1 cellular context compared by ENCODE assay signal in the genomic region with DNA sequence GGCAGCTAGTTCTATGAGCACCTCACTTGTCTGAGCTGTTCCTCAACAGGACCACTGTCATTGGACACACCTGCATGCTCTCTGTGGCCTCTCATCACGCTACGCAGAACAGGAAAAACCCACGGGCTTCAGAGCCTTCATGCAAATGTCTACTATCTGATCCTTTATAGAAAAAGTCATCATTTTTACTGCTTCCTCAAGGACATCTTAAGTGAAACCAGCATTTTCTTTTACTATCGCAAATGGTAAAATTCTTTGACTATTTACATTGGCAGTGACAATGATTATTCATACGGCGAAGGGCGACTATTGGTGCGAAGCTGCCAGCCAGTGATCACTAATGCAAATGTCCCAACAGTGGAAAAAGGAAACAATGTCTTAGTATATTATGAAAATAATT.
TF ChIP-seq lines count a peak whose summit lies in the region.

No MANE protein-coding gene starts in this region.

TF ChIP-seq in SK-N-SH treated with all-trans-retinoic acid at 6 μM for 48 hours, 23 proteins besides CTCF, POLR2A, EP300 and RAD21 (continued from another document):
- TF ChIP-seq ISL1 (CRISPR knock-in tag; IDR thresholded peaks at IDR 0.05) (no peak), BACH2 (CRISPR knock-in tag; IDR thresholded peaks at IDR 0.05; ENCODE audit: borderline replicate concordance) (no peak)
- TF ChIP-seq, protein P1, sequence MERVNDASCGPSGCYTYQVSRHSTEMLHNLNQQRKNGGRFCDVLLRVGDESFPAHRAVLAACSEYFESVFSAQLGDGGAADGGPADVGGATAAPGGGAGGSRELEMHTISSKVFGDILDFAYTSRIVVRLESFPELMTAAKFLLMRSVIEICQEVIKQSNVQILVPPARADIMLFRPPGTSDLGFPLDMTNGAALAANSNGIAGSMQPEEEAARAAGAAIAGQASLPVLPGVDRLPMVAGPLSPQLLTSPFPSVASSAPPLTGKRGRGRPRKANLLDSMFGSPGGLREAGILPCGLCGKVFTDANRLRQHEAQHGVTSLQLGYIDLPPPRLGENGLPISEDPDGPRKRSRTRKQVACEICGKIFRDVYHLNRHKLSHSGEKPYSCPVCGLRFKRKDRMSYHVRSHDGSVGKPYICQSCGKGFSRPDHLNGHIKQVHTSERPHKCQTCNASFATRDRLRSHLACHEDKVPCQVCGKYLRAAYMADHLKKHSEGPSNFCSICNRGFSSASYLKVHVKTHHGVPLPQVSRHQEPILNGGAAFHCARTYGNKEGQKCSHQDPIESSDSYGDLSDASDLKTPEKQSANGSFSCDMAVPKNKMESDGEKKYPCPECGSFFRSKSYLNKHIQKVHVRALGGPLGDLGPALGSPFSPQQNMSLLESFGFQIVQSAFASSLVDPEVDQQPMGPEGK (CRISPR knock-in tag; IDR thresholded peaks at IDR 0.05; ENCODE audit: borderline replicate concordance): no peak
